1 cellular context compared by ENCODE assay signal in genomic region chr20:37095609-37096414, GRCh38.
TF ChIP-seq lines count a peak whose summit lies in the region.

A gene with protein sequence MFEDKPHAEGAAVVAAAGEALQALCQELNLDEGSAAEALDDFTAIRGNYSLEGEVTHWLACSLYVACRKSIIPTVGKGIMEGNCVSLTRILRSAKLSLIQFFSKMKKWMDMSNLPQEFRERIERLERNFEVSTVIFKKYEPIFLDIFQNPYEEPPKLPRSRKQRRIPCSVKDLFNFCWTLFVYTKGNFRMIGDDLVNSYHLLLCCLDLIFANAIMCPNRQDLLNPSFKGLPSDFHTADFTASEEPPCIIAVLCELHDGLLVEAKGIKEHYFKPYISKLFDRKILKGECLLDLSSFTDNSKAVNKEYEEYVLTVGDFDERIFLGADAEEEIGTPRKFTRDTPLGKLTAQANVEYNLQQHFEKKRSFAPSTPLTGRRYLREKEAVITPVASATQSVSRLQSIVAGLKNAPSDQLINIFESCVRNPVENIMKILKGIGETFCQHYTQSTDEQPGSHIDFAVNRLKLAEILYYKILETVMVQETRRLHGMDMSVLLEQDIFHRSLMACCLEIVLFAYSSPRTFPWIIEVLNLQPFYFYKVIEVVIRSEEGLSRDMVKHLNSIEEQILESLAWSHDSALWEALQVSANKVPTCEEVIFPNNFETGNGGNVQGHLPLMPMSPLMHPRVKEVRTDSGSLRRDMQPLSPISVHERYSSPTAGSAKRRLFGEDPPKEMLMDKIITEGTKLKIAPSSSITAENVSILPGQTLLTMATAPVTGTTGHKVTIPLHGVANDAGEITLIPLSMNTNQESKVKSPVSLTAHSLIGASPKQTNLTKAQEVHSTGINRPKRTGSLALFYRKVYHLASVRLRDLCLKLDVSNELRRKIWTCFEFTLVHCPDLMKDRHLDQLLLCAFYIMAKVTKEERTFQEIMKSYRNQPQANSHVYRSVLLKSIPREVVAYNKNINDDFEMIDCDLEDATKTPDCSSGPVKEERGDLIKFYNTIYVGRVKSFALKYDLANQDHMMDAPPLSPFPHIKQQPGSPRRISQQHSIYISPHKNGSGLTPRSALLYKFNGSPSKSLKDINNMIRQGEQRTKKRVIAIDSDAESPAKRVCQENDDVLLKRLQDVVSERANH (minus strand): TSS chr20:37095997. CDS start chr20:37095928, 69 bp downstream.

TF ChIP-seq in K562, 482 proteins besides CTCF, POLR2A, EP300 and RAD21 (continued from another document and continues in another):
- TF ChIP-seq, protein P1, sequence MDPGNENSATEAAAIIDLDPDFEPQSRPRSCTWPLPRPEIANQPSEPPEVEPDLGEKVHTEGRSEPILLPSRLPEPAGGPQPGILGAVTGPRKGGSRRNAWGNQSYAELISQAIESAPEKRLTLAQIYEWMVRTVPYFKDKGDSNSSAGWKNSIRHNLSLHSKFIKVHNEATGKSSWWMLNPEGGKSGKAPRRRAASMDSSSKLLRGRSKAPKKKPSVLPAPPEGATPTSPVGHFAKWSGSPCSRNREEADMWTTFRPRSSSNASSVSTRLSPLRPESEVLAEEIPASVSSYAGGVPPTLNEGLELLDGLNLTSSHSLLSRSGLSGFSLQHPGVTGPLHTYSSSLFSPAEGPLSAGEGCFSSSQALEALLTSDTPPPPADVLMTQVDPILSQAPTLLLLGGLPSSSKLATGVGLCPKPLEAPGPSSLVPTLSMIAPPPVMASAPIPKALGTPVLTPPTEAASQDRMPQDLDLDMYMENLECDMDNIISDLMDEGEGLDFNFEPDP (CRISPR knock-in tag; IDR thresholded peaks at IDR 0.05) = no peak
- TF ChIP-seq GTF2F1 (IDR thresholded peaks at IDR 0.05; ENCODE audit: low read depth, low read length) (no peak), SRSF3 (IDR thresholded peaks at IDR 0.05; ENCODE audit: insufficient read depth, low read length) (0 out of 2 replicates have a peak, but pooled peaks have one; percentile 44), GABPB2 (CRISPR knock-in tag; conservative IDR thresholded peaks at IDR 0.05) (no peak), E2F4 (CRISPR knock-in tag; IDR thresholded peaks at IDR 0.05; ENCODE audit: low read depth) (peak; percentile 97), MED1 (CRISPR knock-in tag; IDR thresholded peaks at IDR 0.05; ENCODE audit: borderline replicate concordance) (no peak), ZNF740 (CRISPR knock-in tag; IDR thresholded peaks at IDR 0.05) (no peak), ZNF740 (tag; IDR thresholded peaks at IDR 0.05) (no peak), ZBTB17 (CRISPR knock-in tag; IDR thresholded peaks at IDR 0.05) (no peak), PCBP2 (IDR thresholded peaks at IDR 0.05; ENCODE audit: low read depth, low read length, poor library complexity, severe bottlenecking) (no peak), DACH1 (IDR thresholded peaks at IDR 0.05; ENCODE audit: partially characterized antibody) (peak; percentile 88), ZNF12 (CRISPR knock-in tag; IDR thresholded peaks at IDR 0.05) (0 out of 2 replicates have a peak, but pooled peaks have one; percentile 61), RNF2 (IDR thresholded peaks at IDR 0.05) (peak; percentile 41; the same call in 1 of the 2 replicates), SNRNP70 (optimal IDR thresholded peaks at IDR 0.05; ENCODE audit: low read depth, low read length) (no peak), ZNF444 (CRISPR knock-in tag; IDR thresholded peaks at IDR 0.05) (0 out of 2 replicates have a peak, but pooled peaks have one; percentile 31), JUNB (CRISPR knock-in tag; conservative IDR thresholded peaks at IDR 0.05) (no peak), PURB (CRISPR knock-in tag; IDR thresholded peaks at IDR 0.05; ENCODE audit: low read depth) (no peak), RHOXF2B (CRISPR knock-in tag; conservative IDR thresholded peaks at IDR 0.05) (no peak), BRF1 (IDR thresholded peaks at IDR 0.05; ENCODE audit: borderline replicate concordance, extremely low read depth, insufficient read length) (no peak), U2AF1 (optimal IDR thresholded peaks at IDR 0.05; ENCODE audit: low read depth, low read length) (peak; percentile 81), CHCHD3 (CRISPR knock-in tag; IDR thresholded peaks at IDR 0.05) (no peak), TSHZ1 (CRISPR knock-in tag; IDR thresholded peaks at IDR 0.05) (no peak), EP400 (IDR thresholded peaks at IDR 0.05) (peak; percentile 99), ELF1 (tag; IDR thresholded peaks at IDR 0.05) (peak; percentile 95), KDM4B (IDR thresholded peaks at IDR 0.05; ENCODE audit: borderline replicate concordance in 2 of 2, low read depth in 1 of 2) (peak in 1 of 2 experiments; percentile 82; a peak in 1 of 4 replicates), ESRRA (IDR thresholded peaks at IDR 0.05; ENCODE audit: borderline replicate concordance, low read depth) (peak; percentile 85), POU5F1 (IDR thresholded peaks at IDR 0.05; ENCODE audit: borderline replicate concordance, low read depth, low read length, partially characterized antibody) (no peak), PRMT5 (CRISPR knock-in tag; IDR thresholded peaks at IDR 0.05) (no peak), ZNF134 (CRISPR knock-in tag; conservative IDR thresholded peaks at IDR 0.05) (no peak), MAFK (IDR thresholded peaks at IDR 0.05; ENCODE audit: low read length) (no peak), TRIM24 (IDR thresholded peaks at IDR 0.05) (peak; percentile 78 to 83), USF2 (CRISPR knock-in tag; IDR thresholded peaks at IDR 0.05) (no peak), ZNF695 (CRISPR knock-in tag; IDR thresholded peaks at IDR 0.05) (no peak), SRF (CRISPR knock-in tag; IDR thresholded peaks at IDR 0.05) (no peak; a peak in 1 of 4 replicates), CSDE1 (IDR thresholded peaks at IDR 0.05) (peak in 1 of 2 experiments; percentile 66; a peak in 1 of 4 replicates), CREM (IDR thresholded peaks at IDR 0.05; ENCODE audit: low read depth) (peak; percentile 85), POLR2B (IDR thresholded peaks at IDR 0.05; ENCODE audit: low read depth, partially characterized antibody) (peak; percentile 61), TAF9B (IDR thresholded peaks at IDR 0.05; ENCODE audit: partially characterized antibody) (peak; percentile 91), PPARD (CRISPR knock-in tag; IDR thresholded peaks at IDR 0.05) (no peak), HBP1 (CRISPR knock-in tag; IDR thresholded peaks at IDR 0.05) (0 out of 2 replicates have a peak, but pooled peaks have one; percentile 16), ZBTB8A (IDR thresholded peaks at IDR 0.05; ENCODE audit: partially characterized antibody) (peak; percentile 51), TCF7 (IDR thresholded peaks at IDR 0.05; ENCODE audit: borderline replicate concordance) (peak; percentile 76), STAT5B (CRISPR knock-in tag; IDR thresholded peaks at IDR 0.05) (no peak), ZNF212 (CRISPR knock-in tag; IDR thresholded peaks at IDR 0.05) (no peak), ZSCAN32 (CRISPR knock-in tag; IDR thresholded peaks at IDR 0.05) (no peak), BRD9 (IDR thresholded peaks at IDR 0.05; ENCODE audit: low read depth, partially characterized antibody) (peak; percentile 91), LCOR (CRISPR knock-in tag; IDR thresholded peaks at IDR 0.05) (peak; percentile 95), ZNF785 (CRISPR knock-in tag; IDR thresholded peaks at IDR 0.05) (no peak), ZNF324 (CRISPR knock-in tag; IDR thresholded peaks at IDR 0.05) (no peak), HNRNPK (IDR thresholded peaks at IDR 0.05; ENCODE audit: low read depth, low read length, poor library complexity, severe bottlenecking) (no peak), ZNF696 (CRISPR knock-in tag; conservative IDR thresholded peaks at IDR 0.05) (no peak), ZNF24 (IDR thresholded peaks at IDR 0.05) (no peak; the same call in 1 of the 2 replicates), RFX5 (IDR thresholded peaks at IDR 0.05; ENCODE audit: low read depth, low read length) (no peak)
- TF ChIP-seq, protein P2, sequence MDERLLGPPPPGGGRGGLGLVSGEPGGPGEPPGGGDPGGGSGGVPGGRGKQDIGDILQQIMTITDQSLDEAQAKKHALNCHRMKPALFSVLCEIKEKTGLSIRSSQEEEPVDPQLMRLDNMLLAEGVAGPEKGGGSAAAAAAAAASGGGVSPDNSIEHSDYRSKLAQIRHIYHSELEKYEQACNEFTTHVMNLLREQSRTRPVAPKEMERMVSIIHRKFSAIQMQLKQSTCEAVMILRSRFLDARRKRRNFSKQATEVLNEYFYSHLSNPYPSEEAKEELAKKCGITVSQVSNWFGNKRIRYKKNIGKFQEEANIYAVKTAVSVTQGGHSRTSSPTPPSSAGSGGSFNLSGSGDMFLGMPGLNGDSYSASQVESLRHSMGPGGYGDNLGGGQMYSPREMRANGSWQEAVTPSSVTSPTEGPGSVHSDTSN (CRISPR knock-in tag; IDR thresholded peaks at IDR 0.05; ENCODE audit: low read depth) = no peak
- TF ChIP-seq, protein P2 (tag; conservative IDR thresholded peaks at IDR 0.05; ENCODE audit: low read depth) = peak; percentile 79
- TF ChIP-seq, protein P3, sequence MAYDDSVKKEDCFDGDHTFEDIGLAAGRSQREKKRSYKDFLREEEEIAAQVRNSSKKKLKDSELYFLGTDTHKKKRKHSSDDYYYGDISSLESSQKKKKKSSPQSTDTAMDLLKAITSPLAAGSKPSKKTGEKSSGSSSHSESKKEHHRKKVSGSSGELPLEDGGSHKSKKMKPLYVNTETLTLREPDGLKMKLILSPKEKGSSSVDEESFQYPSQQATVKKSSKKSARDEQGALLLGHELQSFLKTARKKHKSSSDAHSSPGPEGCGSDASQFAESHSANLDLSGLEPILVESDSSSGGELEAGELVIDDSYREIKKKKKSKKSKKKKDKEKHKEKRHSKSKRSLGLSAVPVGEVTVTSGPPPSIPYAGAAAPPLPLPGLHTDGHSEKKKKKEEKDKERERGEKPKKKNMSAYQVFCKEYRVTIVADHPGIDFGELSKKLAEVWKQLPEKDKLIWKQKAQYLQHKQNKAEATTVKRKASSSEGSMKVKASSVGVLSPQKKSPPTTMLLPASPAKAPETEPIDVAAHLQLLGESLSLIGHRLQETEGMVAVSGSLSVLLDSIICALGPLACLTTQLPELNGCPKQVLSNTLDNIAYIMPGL (CRISPR knock-in tag; IDR thresholded peaks at IDR 0.05) = no peak; the same call in 1 of the 2 replicates
